Comparison of ENCODE assay signal across 1 cellular context in the genomic region with DNA sequence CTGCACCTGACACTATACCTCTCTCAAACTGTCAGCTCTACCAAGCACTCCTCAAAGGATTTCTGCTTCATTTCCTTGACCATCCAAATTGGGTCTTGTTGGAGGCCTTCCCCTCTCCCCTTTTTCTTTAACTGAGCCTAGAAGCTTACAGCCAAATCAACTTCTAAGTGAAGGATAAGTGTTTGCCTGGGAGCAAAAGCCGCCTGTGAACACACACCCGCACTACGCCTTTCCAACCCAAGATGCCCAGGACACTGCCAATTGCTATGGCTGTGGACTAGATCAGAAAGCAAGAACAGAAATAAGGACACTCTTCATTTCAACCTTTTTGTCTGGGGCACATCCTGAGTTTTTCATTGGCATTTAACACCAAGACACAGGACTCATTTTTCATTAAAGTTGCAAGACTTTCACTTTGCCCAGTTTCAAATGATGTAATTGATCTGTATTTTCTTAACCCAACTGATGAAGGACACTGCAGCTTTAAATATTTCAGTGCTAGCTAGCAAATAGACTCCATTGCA.
TF ChIP-seq lines count a peak whose summit lies in the region.

No MANE protein-coding gene starts in this region.

TF ChIP-seq in K562, 482 proteins besides CTCF, POLR2A, EP300 and RAD21:
- TF ChIP-seq ZFP91 (CRISPR knock-in tag; IDR thresholded peaks at IDR 0.05) (0 out of 2 replicates have a peak, but pooled peaks have one; percentile 22), NFRKB (IDR thresholded peaks at IDR 0.05; ENCODE audit: low read depth) (peak; percentile 28; the same call in 1 of the 2 replicates), NFATC3 (IDR thresholded peaks at IDR 0.05) (no peak), NFIX (CRISPR knock-in tag; IDR thresholded peaks at IDR 0.05; ENCODE audit: low read depth) (no peak), GTF2E2 (tag; IDR thresholded peaks at IDR 0.05) (peak; percentile 50; the same call in 1 of the 2 replicates)
